ENCODE assay signal across 25 cellular contexts in genomic region chr9:89842267-89842768, GRCh38.
DNase-seq lines count a peak whose midpoint lies in the region; ATAC-seq and TF ChIP-seq lines count a peak whose summit lies in the region.
"Had no signal": no experiment of that assay in that cellular context is flagged by ENCODE, and none has a peak within 500 bp of the region (broad histone marks: within the 10 kb centered on the region; RNA-seq: fewer than 3 reads in every experiment).

No MANE protein-coding gene starts in this region.

- H3K9me3 Mint-ChIP-seq in dendritic cell treated with granulocyte-macrophage colony-stimulating factor and Interleukin-4, amounts not matched to agents 40 ng/mL and 50 ng/mL, for 4 days: no peaks in the 10 kb centered on the region
- H3K9me3 Mint-ChIP-seq in neural progenitor cell: peaks cover 2% of the 10 kb centered on the region
- H3K9me3 Mint-ChIP-seq: activated CD8-positive, alpha-beta T cell treated with anti-CD3 and anti-CD28 coated beads for 36 hours; activated T-cell treated with anti-CD3 and anti-CD28 coated beads, Interleukin-2, amount 50 U/mL, for 4 hours; CD4-positive, alpha-beta memory T cell; stimulated activated naive CD8-positive, alpha-beta T cell treated with anti-CD3 and anti-CD28 coated beads, Interleukin-15, Interleukin-2, amounts not matched to agents 100 ng/mL and 50 ng/mL, for 24 hours; T-cell had no signal

- no peak overlapping the region for H2AFZ ChIP-seq in neural progenitor cell (replicated peaks)
- H2AFZ ChIP-seq: GM23248 had no signal

- H3K27me3 Mint-ChIP-seq in dendritic cell treated with granulocyte-macrophage colony-stimulating factor and Interleukin-4, amounts not matched to agents 40 ng/mL and 50 ng/mL, for 4 days: peaks cover 26% of the 10 kb centered on the region
- H3K27me3 Mint-ChIP-seq in neural progenitor cell (ENCODE audit: insufficient read depth, low read depth): peaks cover 2% of the 10 kb centered on the region
- H3K27me3 Mint-ChIP-seq: activated CD8-positive, alpha-beta T cell treated with anti-CD3 and anti-CD28 coated beads for 36 hours; brain; T-cell had no signal

- H3K36me3 ChIP-seq in lower lobe of right lung: no peaks in the 10 kb centered on the region
- H3K36me3 ChIP-seq in stomach: no peaks in the 10 kb centered on the region
- H3K36me3 ChIP-seq in neural progenitor cell: no peaks in the 10 kb centered on the region
- H3K36me3 ChIP-seq: tibial nerve had no signal

- H3K4me2 ChIP-seq in neural progenitor cell: no peak overlapping the region

- no peak for TF ChIP-seq CTCF in lower lobe of right lung (IDR thresholded peaks at IDR 0.05)
- TF ChIP-seq CTCF in stomach (IDR thresholded peaks at IDR 0.05): no peak
- no peak for TF ChIP-seq CTCF in neural progenitor cell (IDR thresholded peaks at IDR 0.05)

- H3K27ac Mint-ChIP-seq in dendritic cell treated with granulocyte-macrophage colony-stimulating factor and Interleukin-4, amounts not matched to agents 40 ng/mL and 50 ng/mL, for 4 days: peak overlapping the region; percentile 73
- H3K27ac Mint-ChIP-seq in neural progenitor cell: no peak overlapping the region
- H3K27ac Mint-ChIP-seq: activated CD8-positive, alpha-beta T cell treated with anti-CD3 and anti-CD28 coated beads for 36 hours; CD4-positive, alpha-beta memory T cell; HFFc6; stimulated activated naive CD8-positive, alpha-beta T cell treated with anti-CD3 and anti-CD28 coated beads, Interleukin-15, Interleukin-2, amounts not matched to agents 100 ng/mL and 50 ng/mL, for 24 hours; T-cell had no signal

- DNase-seq in DMS153 (lab: John Stamatoyannopoulos, UW) (peak; percentile 40), DMS153 treated with DMSO at 0.1 percent for 48 hours (lab: John Stamatoyannopoulos, UW; ENCODE audit: unreplicated experiment) (no peak), lower lobe of right lung (peak; percentile 59), stomach (peak; percentile 47), neural progenitor cell (ENCODE audit: low spot score) (no peak)
- DNase-seq: activated CD8-positive, alpha-beta T cell treated with anti-CD3 and anti-CD28 coated beads for 36 hours; activated T-cell treated with anti-CD3 and anti-CD28 coated beads, Interleukin-2, amount 50 U/mL, for 4 hours; CD4-positive, alpha-beta memory T cell; effector memory CD4-positive, alpha-beta T cell; foreskin keratinocyte; GF-D8; GM23248; HFFc6; KG1; NCI-H1436 treated with DMSO at 0.1 percent for 48 hours; NCI-H524; right cardiac atrium; T-cell had no signal

- H3K9me3 ChIP-seq in lower lobe of right lung (no peaks in the 10 kb centered on the region), stomach (no peaks in the 10 kb centered on the region), neural progenitor cell (ENCODE audit: low read depth) (no peaks in the 10 kb centered on the region)
- H3K9me3 ChIP-seq: tibial nerve had no signal

- peak overlapping the region; percentile 17 for H3K4me3 Mint-ChIP-seq in dendritic cell treated with granulocyte-macrophage colony-stimulating factor and Interleukin-4, amounts not matched to agents 40 ng/mL and 50 ng/mL, for 4 days
- no peak overlapping the region for H3K4me3 Mint-ChIP-seq in neural progenitor cell
- H3K4me3 Mint-ChIP-seq: activated CD8-positive, alpha-beta T cell treated with anti-CD3 and anti-CD28 coated beads for 36 hours; activated T-cell treated with anti-CD3 and anti-CD28 coated beads, Interleukin-2, amount 50 U/mL, for 4 hours; brain; CD4-positive, alpha-beta memory T cell; HFFc6; stimulated activated naive CD8-positive, alpha-beta T cell treated with anti-CD3 and anti-CD28 coated beads, Interleukin-15, Interleukin-2, amounts not matched to agents 100 ng/mL and 50 ng/mL, for 24 hours; T-cell had no signal

- peaks cover 42% of the 10 kb centered on the region for H3K4me1 ChIP-seq in lower lobe of right lung
- H3K4me1 ChIP-seq in stomach: peaks cover 0 to 40% (median 14%) of the 10 kb centered on the region in 4 donors
- H3K4me1 ChIP-seq in neural progenitor cell: peaks cover 6% of the 10 kb centered on the region
- H3K4me1 ChIP-seq: foreskin keratinocyte had no signal

- ATAC-seq in lower lobe of right lung: peak; percentile 46 to 49
- ATAC-seq in GM19455 (IDR thresholded peaks at IDR 0.05; ENCODE audit: unreplicated experiment): no peak
- no peak for ATAC-seq in HG02610 (IDR thresholded peaks at IDR 0.05; ENCODE audit: unreplicated experiment)
- ATAC-seq: activated CD8-positive, alpha-beta T cell treated with anti-CD3 and anti-CD28 coated beads for 36 hours; activated T-cell treated with anti-CD3 and anti-CD28 coated beads, Interleukin-2, amount 50 U/mL, for 4 hours; foreskin keratinocyte; T-cell had no signal

- H3K36me3 Mint-ChIP-seq in dendritic cell treated with granulocyte-macrophage colony-stimulating factor and Interleukin-4, amounts not matched to agents 40 ng/mL and 50 ng/mL, for 4 days (ENCODE audit: low read depth): no peaks in the 10 kb centered on the region
- H3K36me3 Mint-ChIP-seq in neural progenitor cell: no peaks in the 10 kb centered on the region
- H3K36me3 Mint-ChIP-seq: brain; CD4-positive, alpha-beta memory T cell; T-cell had no signal

- H4K20me1 ChIP-seq in neural progenitor cell (ENCODE audit: low read depth): no peaks in the 10 kb centered on the region

- WGBS in stomach, 5 donors: 63 to 90% (median 83%) methylated on average over 6 to 8 of the region's 8 CpGs

- intact Hi-C loops in dendritic cell treated with granulocyte-macrophage colony-stimulating factor and Interleukin-4, amounts not matched to agents 40 ng/mL and 50 ng/mL, for 4 days (cut with micrococcal nuclease): no loop called here
- intact Hi-C loops in lower lobe of right lung (cut with DNase I) (no loop called here), stomach (cut with DNase I; ENCODE audit: low total_unique reads) (no loop called here)

- H3K9ac ChIP-seq in neural progenitor cell: no peak overlapping the region
- H3K9ac ChIP-seq: GM23248 had no signal

- H3K4me1 Mint-ChIP-seq in dendritic cell treated with granulocyte-macrophage colony-stimulating factor and Interleukin-4, amounts not matched to agents 40 ng/mL and 50 ng/mL, for 4 days (ENCODE audit: low read depth): peaks cover 59% of the 10 kb centered on the region
- peaks cover 25% of the 10 kb centered on the region for H3K4me1 Mint-ChIP-seq in neural progenitor cell
- H3K4me1 Mint-ChIP-seq: CD4-positive, alpha-beta memory T cell; T-cell had no signal

- H3K27ac ChIP-seq in lower lobe of right lung (no peak overlapping the region), stomach (no peak overlapping the region), neural progenitor cell (no peak overlapping the region)
- H3K27ac ChIP-seq: 22Rv1, foreskin keratinocyte, GM23248, tibial nerve had no signal

- TF ChIP-seq POLR2A in stomach (IDR thresholded peaks at IDR 0.05): no peak

- no peak for TF ChIP-seq EP300 in stomach (IDR thresholded peaks at IDR 0.05)

- H3K79me2 ChIP-seq in neural progenitor cell (ENCODE audit: low read depth): no peaks in the 10 kb centered on the region

- H3K4me3 ChIP-seq in lower lobe of right lung (no peak overlapping the region), stomach (no peak overlapping the region), neural progenitor cell (no peak overlapping the region)
- H3K4me3 ChIP-seq: GM23248, tibial nerve had no signal

- H3K27me3 ChIP-seq in lower lobe of right lung (ENCODE audit: low read depth) (no peaks in the 10 kb centered on the region), stomach (no peaks in the 10 kb centered on the region), neural progenitor cell (no peaks in the 10 kb centered on the region)
- H3K27me3 ChIP-seq: tibial nerve had no signal

- H3F3A ChIP-seq in neural progenitor cell (ENCODE audit: low read depth): no peaks in the 10 kb centered on the region

Comparison
In these comparisons a context has a peak if more than half of its experiments do, and no peak if none do; other contexts are left out.
1. DNase-seq: peak in DMS153 (single experiment), lower lobe of right lung (single experiment) and stomach (single experiment); none in DMS153 treated with DMSO at 0.1 percent for 48 hours (single experiment) and neural progenitor cell (single experiment).
2. ATAC-seq: peak in lower lobe of right lung (2 of 2); none in GM19455 (single experiment) and HG02610 (single experiment).